11 cellular contexts compared by ENCODE assay signal in genomic region chr19:50794074-50794777, GRCh38. TPM values are rescaled to one million over a fixed set of nuclear protein-coding genes. Genes with fewer than 3 reads are reported as not detected.
A peak's percentile ranks its signal among the peaks of the same experiment; 100 is the strongest.
DNase-seq lines count a peak whose midpoint lies in the region; ATAC-seq and TF ChIP-seq lines count a peak whose summit lies in the region.
"Had no signal": no experiment of that assay in that cellular context is flagged by ENCODE, and none has a peak within 500 bp of the region (broad histone marks: within the 10 kb centered on the region; RNA-seq: fewer than 3 reads in every experiment).

No MANE protein-coding gene starts in this region.

- intact Hi-C loops in MCF 10A (cut with micrococcal nuclease) (loop anchor here (1.0 kb wide), 1 partner anchor 128 kb away; no protein-coding TSS in a partner anchor), breast epithelium (cut with DNase I; ENCODE audit: low total_unique reads) (no loop called here)

- H3K4me1 ChIP-seq in breast epithelium: no peaks in the 10 kb centered on the region
- H3K4me1 ChIP-seq: left ventricle myocardium inferior had no signal

- no peak overlapping the region for H3K4me3 Mint-ChIP-seq in MCF 10A (ENCODE audit: unreplicated experiment)
- peak overlapping the region; percentile 16 for H3K4me3 Mint-ChIP-seq in activated naive CD8-positive, alpha-beta T cell treated with anti-CD3 and anti-CD28 coated beads for 36 hours
- H3K4me3 Mint-ChIP-seq in stimulated activated naive CD8-positive, alpha-beta T cell treated with anti-CD3 and anti-CD28 coated beads, Interleukin-15, amount 100 ng/mL, for 72 hours: no peak overlapping the region

- peak; percentile 50 for ATAC-seq in stimulated activated naive CD8-positive, alpha-beta T cell treated with anti-CD3 and anti-CD28 coated beads, Interleukin-15, amount 100 ng/mL, for 72 hours

- H3K27ac Mint-ChIP-seq in MCF 10A (ENCODE audit: low read depth, unreplicated experiment): no peak overlapping the region
- peak overlapping the region; percentile 82 for H3K27ac Mint-ChIP-seq in activated naive CD8-positive, alpha-beta T cell treated with anti-CD3 and anti-CD28 coated beads for 36 hours
- peak overlapping the region; percentile 39 to 65 for H3K27ac Mint-ChIP-seq in stimulated activated naive CD8-positive, alpha-beta T cell treated with anti-CD3 and anti-CD28 coated beads, Interleukin-15, amount 100 ng/mL, for 72 hours

- no peaks in the 10 kb centered on the region for H3K36me3 ChIP-seq in breast epithelium

- POLR2A ChIA-PET in MCF 10A (lab: Yijun Ruan, JAX): interaction anchor here (0.7 to 5.1 kb wide), 4 partner anchors 9 to 520 kb away, joined by 3 to 33 read pairs (median 4); partner anchors contain the start of gene NR1H2

- no peak overlapping the region for H3K4me3 ChIP-seq in breast epithelium
- H3K4me3 ChIP-seq: left ventricle myocardium inferior had no signal

- H3K9me3 Mint-ChIP-seq in MCF 10A (ENCODE audit: unreplicated experiment): no peaks in the 10 kb centered on the region
- no peaks in the 10 kb centered on the region for H3K9me3 Mint-ChIP-seq in activated naive CD8-positive, alpha-beta T cell treated with anti-CD3 and anti-CD28 coated beads for 36 hours
- H3K9me3 Mint-ChIP-seq in stimulated activated naive CD8-positive, alpha-beta T cell treated with anti-CD3 and anti-CD28 coated beads, Interleukin-15, amount 100 ng/mL, for 72 hours: no peaks in the 10 kb centered on the region

- H3K27ac ChIP-seq in breast epithelium: no peak overlapping the region
- H3K27ac ChIP-seq: left ventricle myocardium inferior had no signal

- no peaks in the 10 kb centered on the region for H3K4me1 Mint-ChIP-seq in MCF 10A (ENCODE audit: insufficient read depth, unreplicated experiment)
- peaks cover 7% of the 10 kb centered on the region for H3K4me1 Mint-ChIP-seq in activated naive CD8-positive, alpha-beta T cell treated with anti-CD3 and anti-CD28 coated beads for 36 hours
- H3K4me1 Mint-ChIP-seq in stimulated activated naive CD8-positive, alpha-beta T cell treated with anti-CD3 and anti-CD28 coated beads, Interleukin-15, amount 100 ng/mL, for 72 hours: peaks cover 26% of the 10 kb centered on the region

- TF ChIP-seq POLR2A in breast epithelium (IDR thresholded peaks at IDR 0.05): no peak

- H3K9me3 ChIP-seq in breast epithelium: no peaks in the 10 kb centered on the region
- H3K9me3 ChIP-seq: left ventricle myocardium inferior had no signal

- peak; percentile 57 for DNase-seq in MCF 10A (ENCODE audit: unreplicated experiment)
- DNase-seq in breast epithelium (ENCODE audit: low spot score in 2 of 2): no peak
- DNase-seq in NCI-H146 treated with DMSO at 0.1 percent for 48 hours (lab: John Stamatoyannopoulos, UW; ENCODE audit: unreplicated experiment): peak; percentile 70
- peak; percentile 57 for DNase-seq in activated naive CD8-positive, alpha-beta T cell treated with anti-CD3 and anti-CD28 coated beads for 36 hours
- DNase-seq in stimulated activated naive CD8-positive, alpha-beta T cell treated with anti-CD3 and anti-CD28 coated beads, Interleukin-15, amount 100 ng/mL, for 72 hours: peak in 1 of 2 donors; percentile 56
- no peak for DNase-seq in GDM1 (lab: John Stamatoyannopoulos, UW)
- DNase-seq in SKM-1 (lab: John Stamatoyannopoulos, UW; ENCODE audit: unreplicated experiment): no peak
- DNase-seq in NCI-H187 (lab: John Stamatoyannopoulos, UW): no peak
- DNase-seq: left ventricle myocardium inferior had no signal

- H3K27me3 ChIP-seq in breast epithelium: peaks cover 0 to 6% of the 10 kb centered on the region in 2 donors

- H3K36me3 Mint-ChIP-seq in MCF 10A (ENCODE audit: insufficient read depth, unreplicated experiment): peaks cover 42% of the 10 kb centered on the region
- peaks cover 11% of the 10 kb centered on the region for H3K36me3 Mint-ChIP-seq in activated naive CD8-positive, alpha-beta T cell treated with anti-CD3 and anti-CD28 coated beads for 36 hours

- no peaks in the 10 kb centered on the region for H3K27me3 Mint-ChIP-seq in MCF 10A (ENCODE audit: insufficient read depth, unreplicated experiment)
- H3K27me3 Mint-ChIP-seq in activated naive CD8-positive, alpha-beta T cell treated with anti-CD3 and anti-CD28 coated beads for 36 hours: peaks cover 4% of the 10 kb centered on the region
- H3K27me3 Mint-ChIP-seq in stimulated activated naive CD8-positive, alpha-beta T cell treated with anti-CD3 and anti-CD28 coated beads, Interleukin-15, amount 100 ng/mL, for 72 hours: no peaks in the 10 kb centered on the region

- CTCF ChIA-PET in MCF 10A (lab: Yijun Ruan, JAX): interaction anchor here (0.5 to 1.9 kb wide), 3 partner anchors 11 to 184 kb away, joined by 3 to 5 read pairs (median 4); no protein-coding TSS in a partner anchor

- no TSS peak for BruUV-seq in MCF 10A (replicated peaks; lab: Mats Ljungman, UMichigan)

- TF ChIP-seq CTCF in MCF 10A (IDR thresholded peaks at IDR 0.05; ENCODE audit: unreplicated experiment) (no peak), breast epithelium (IDR thresholded peaks at IDR 0.05) (no peak)

RNA-seq across cellular contexts. Expression of gene ACP4, which starts 4.0 kb away (rescaled TPM):
- not detected in 2 replicates for total RNA-seq in MCF 10A (2022)
- not detected for total RNA-seq in breast epithelium
- total RNA-seq in activated naive CD8-positive, alpha-beta T cell treated with anti-CD3 and anti-CD28 coated beads for 36 hours: not detected
- total RNA-seq: astrocyte, left ventricle myocardium inferior, LHCN-M2 had no signal

RNA-seq across cellular contexts. Expression of gene GPR32, which starts 24.0 kb away (rescaled TPM):
- total RNA-seq in MCF 10A (2022) (not detected in 2 replicates), breast epithelium (not detected)
- total RNA-seq in activated naive CD8-positive, alpha-beta T cell treated with anti-CD3 and anti-CD28 coated beads for 36 hours: not detected
- total RNA-seq: astrocyte, left ventricle myocardium inferior, LHCN-M2 had no signal

RNA-seq across cellular contexts. Expression of gene KLK1, which starts 29.4 kb away (rescaled TPM):
- total RNA-seq in MCF 10A (2022) (0.84 and 0.88 TPM in 2 replicates), breast epithelium (under 1 TPM in 2 of 3 donors, not detected in 1; 0.33 to 0.44 TPM)
- total RNA-seq in activated naive CD8-positive, alpha-beta T cell treated with anti-CD3 and anti-CD28 coated beads for 36 hours: 1 to 10 TPM in 1 of 2 experiments, under 1 TPM in 1; 0.60 to 1.1 TPM
- total RNA-seq: astrocyte, LHCN-M2 had no signal

RNA-seq across cellular contexts. Expression of gene KLK15, which starts 39.1 kb away (rescaled TPM):
- not detected in 2 replicates for total RNA-seq in MCF 10A (2022)
- total RNA-seq in breast epithelium: not detected
- not detected for total RNA-seq in activated naive CD8-positive, alpha-beta T cell treated with anti-CD3 and anti-CD28 coated beads for 36 hours
- total RNA-seq: astrocyte, left ventricle myocardium inferior, LHCN-M2 had no signal

Comparison
In these comparisons a context has a peak if more than half of its experiments do, and no peak if none do; other contexts are left out.
1. DNase-seq: peak in MCF 10A (single experiment), NCI-H146 treated with DMSO at 0.1 percent for 48 hours (single experiment) and activated naive CD8-positive, alpha-beta T cell treated with anti-CD3 and anti-CD28 coated beads for 36 hours (single experiment); none in breast epithelium (0 of 2), GDM1 (single experiment), SKM-1 (single experiment) and NCI-H187 (0 of 2).